In genomic region chr4:110854021-110854678, GRCh38 we compare ENCODE assay signal across 11 cellular contexts.
DNase-seq lines count a peak whose midpoint lies in the region; ATAC-seq and TF ChIP-seq lines count a peak whose summit lies in the region.
"Had no signal": no experiment of that assay in that cellular context is flagged by ENCODE, and none has a peak within 500 bp of the region (broad histone marks: within the 10 kb centered on the region; RNA-seq: fewer than 3 reads in every experiment).

No MANE protein-coding gene starts in this region.

- H3K36me3 ChIP-seq in ACC112 (ENCODE audit: insufficient read depth, low read length) (no peaks in the 10 kb centered on the region), SJSA1 (no peaks in the 10 kb centered on the region), prostate gland (no peaks in the 10 kb centered on the region)

- no peak for ATAC-seq in natural killer cell treated with Interleukin-12 subunit alpha and Interleukin-12 subunit beta and Interleukin-15 and Interleukin-18, amount 100 ng/mL, for 72 hours
- no peak for ATAC-seq in GM21723 (IDR thresholded peaks at IDR 0.05; ENCODE audit: unreplicated experiment)
- ATAC-seq: naive thymus-derived CD8-positive, alpha-beta T cell had no signal

- H2AFZ ChIP-seq in ACC112 (ENCODE audit: low read length, unreplicated experiment), result peak overlapping the region; percentile 4

- H3K27ac ChIP-seq in ACC112 (ENCODE audit: low read depth, low read length) (peak overlapping the region; percentile 32), SJSA1 (peak overlapping the region; percentile 63), prostate gland (no peak overlapping the region)

- peaks cover 25% of the 10 kb centered on the region for H3K4me1 Mint-ChIP-seq in glutamatergic neuron (ENCODE audit: low read depth, unreplicated experiment)
- no peaks in the 10 kb centered on the region for H3K4me1 Mint-ChIP-seq in natural killer cell treated with Interleukin-12 subunit alpha and Interleukin-12 subunit beta and Interleukin-15 and Interleukin-18, amount 100 ng/mL, for 72 hours (ENCODE audit: low read depth in 2 of 2)
- H3K4me1 Mint-ChIP-seq: naive thymus-derived CD8-positive, alpha-beta T cell had no signal

- H3K9me3 ChIP-seq in SJSA1 (replicated peaks) (no peaks in the 10 kb centered on the region), prostate gland (no peaks in the 10 kb centered on the region)

- no peak for TF ChIP-seq POLR2A in prostate gland (IDR thresholded peaks at IDR 0.05)

- H3K4me1 ChIP-seq in ACC112 (ENCODE audit: control insufficient read depth, insufficient read depth, low read length, unreplicated experiment) (peaks cover 4% of the 10 kb centered on the region), SJSA1 (replicated peaks) (peaks cover 20% of the 10 kb centered on the region), prostate gland (replicated peaks) (no peaks in the 10 kb centered on the region)

- peaks cover 8% of the 10 kb centered on the region for H3K9me3 Mint-ChIP-seq in glutamatergic neuron (ENCODE audit: unreplicated experiment)
- peaks cover 4% of the 10 kb centered on the region for H3K9me3 Mint-ChIP-seq in natural killer cell treated with Interleukin-12 subunit alpha and Interleukin-12 subunit beta and Interleukin-15 and Interleukin-18, amount 100 ng/mL, for 72 hours

- intact Hi-C loops in prostate gland (cut with DNase I), result no loop called here

- peaks cover 12% of the 10 kb centered on the region for H3K27me3 Mint-ChIP-seq in glutamatergic neuron (ENCODE audit: unreplicated experiment)
- no peaks in the 10 kb centered on the region for H3K27me3 Mint-ChIP-seq in natural killer cell treated with Interleukin-12 subunit alpha and Interleukin-12 subunit beta and Interleukin-15 and Interleukin-18, amount 100 ng/mL, for 72 hours
- H3K27me3 Mint-ChIP-seq: naive thymus-derived CD8-positive, alpha-beta T cell had no signal

- H3K4me3 ChIP-seq in ACC112 (ENCODE audit: low read depth, low read length) (peak overlapping the region; percentile 16; the same call in 1 of the 2 replicates), HFF-Myc (replicated peaks; ENCODE audit: low read depth, low read length) (no peak overlapping the region), SJSA1 (no peak overlapping the region), prostate gland (no peak overlapping the region)

- peaks cover 16% of the 10 kb centered on the region for H3K27me3 ChIP-seq in ACC112 (ENCODE audit: insufficient read depth, low read length)
- no peaks in the 10 kb centered on the region for H3K27me3 ChIP-seq in SJSA1 (replicated peaks)
- no peaks in the 10 kb centered on the region for H3K27me3 ChIP-seq in prostate gland (replicated peaks; ENCODE audit: insufficient read depth)

- no peak for TF ChIP-seq CTCF in HFF-Myc (IDR thresholded peaks at IDR 0.05; ENCODE audit: low read depth, low read length, missing control alignments)
- no peak for TF ChIP-seq CTCF in glutamatergic neuron (IDR thresholded peaks at IDR 0.05; ENCODE audit: partially characterized antibody, unreplicated experiment)
- TF ChIP-seq CTCF in prostate gland (IDR thresholded peaks at IDR 0.05), result no peak

- H3K4me3 Mint-ChIP-seq in glutamatergic neuron (ENCODE audit: unreplicated experiment), result peak overlapping the region; percentile 9
- no peak overlapping the region for H3K4me3 Mint-ChIP-seq in natural killer cell treated with Interleukin-12 subunit alpha and Interleukin-12 subunit beta and Interleukin-15 and Interleukin-18, amount 100 ng/mL, for 72 hours
- H3K4me3 Mint-ChIP-seq: naive thymus-derived CD8-positive, alpha-beta T cell had no signal

- DNase-seq in HFF-Myc (ENCODE audit: extremely low read depth, low read depth) (peak; percentile 64), SJSA1 (ENCODE audit: low read depth in 1 of 2, low spot score in 2 of 2) (peak; percentile 79 to 86), glutamatergic neuron (peak; percentile 25), UCSD-AML1 (lab: John Stamatoyannopoulos, UW; ENCODE audit: unreplicated experiment) (no peak), prostate gland (ENCODE audit: low spot score) (no peak)
- DNase-seq in natural killer cell treated with Interleukin-12 subunit alpha and Interleukin-12 subunit beta and Interleukin-15 and Interleukin-18, amount 100 ng/mL, for 72 hours (ENCODE audit: low spot score), result no peak
- DNase-seq: activated T-cell treated with anti-CD3 and anti-CD28 coated beads, Interleukin-2, amount 50 U/mL, for 48 hours; naive thymus-derived CD8-positive, alpha-beta T cell; NCI-H146 had no signal

- H3K27ac Mint-ChIP-seq in glutamatergic neuron (ENCODE audit: unreplicated experiment), result peak overlapping the region; percentile 84
- no peak overlapping the region for H3K27ac Mint-ChIP-seq in natural killer cell treated with Interleukin-12 subunit alpha and Interleukin-12 subunit beta and Interleukin-15 and Interleukin-18, amount 100 ng/mL, for 72 hours
- H3K27ac Mint-ChIP-seq: naive thymus-derived CD8-positive, alpha-beta T cell had no signal

- H3K79me2 ChIP-seq in ACC112 (ENCODE audit: control insufficient read depth, insufficient read depth, low read length, unreplicated experiment), result no peaks in the 10 kb centered on the region

- 31% methylated on average over 6 of the region's 6 CpGs for WGBS in prostate gland

- no peaks in the 10 kb centered on the region for H3K36me3 Mint-ChIP-seq in glutamatergic neuron (ENCODE audit: unreplicated experiment)
- no peaks in the 10 kb centered on the region for H3K36me3 Mint-ChIP-seq in natural killer cell treated with Interleukin-12 subunit alpha and Interleukin-12 subunit beta and Interleukin-15 and Interleukin-18, amount 100 ng/mL, for 72 hours
- H3K36me3 Mint-ChIP-seq: naive thymus-derived CD8-positive, alpha-beta T cell had no signal

Comparison
In these comparisons a context has a peak if more than half of its experiments do, and no peak if none do; other contexts are left out.
1. H3K27ac ChIP-seq: peak in ACC112 (single experiment) and SJSA1 (single experiment); none in prostate gland (0 of 2).
2. DNase-seq: peak in HFF-Myc (single experiment), SJSA1 (2 of 2) and glutamatergic neuron (single experiment); none in natural killer cell treated with Interleukin-12 subunit alpha and Interleukin-12 subunit beta and Interleukin-15 and Interleukin-18, amount 100 ng/mL, for 72 hours (single experiment), UCSD-AML1 (single experiment) and prostate gland (single experiment).